In genomic region chr3:183951459-183951858, GRCh38 we compare ENCODE assay signal across 28 cellular contexts.
"Had no signal": no experiment of that assay in that cellular context is flagged by ENCODE, and none has a peak within 500 bp of the region (broad histone marks: within the 10 kb centered on the region; RNA-seq: fewer than 3 reads in every experiment).

No MANE protein-coding gene starts in this region.

- H3K9me3 ChIP-seq: adrenal gland, body of pancreas, colonic mucosa, esophagus muscularis mucosa, gastrocnemius medialis had no signal

- H3K4me3 Mint-ChIP-seq: activated CD4-positive, alpha-beta memory T cell treated with anti-CD3 and anti-CD28 coated beads, Interleukin-2, amount 10 ng/mL, durations not matched to agents 7 days and 5 days; activated CD4-positive, alpha-beta T cell treated with anti-CD3 and anti-CD28 coated beads, Interleukin-2, amount 10 ng/mL, durations not matched to agents 7 days and 5 days; activated naive CD4-positive, alpha-beta T cell treated with anti-CD3 and anti-CD28 coated beads for 36 hours; activated naive CD4-positive, alpha-beta T cell treated with anti-CD3 and anti-CD28 coated beads, Interleukin-2, amount 50 U/mL, for 24 hours; activated naive CD8-positive, alpha-beta T cell treated with anti-CD3 and anti-CD28 coated beads for 36 hours; activated naive CD8-positive, alpha-beta T cell treated with anti-CD3 and anti-CD28 coated beads, Interleukin-2, amount 50 U/mL, for 24 hours; activated T-cell treated with anti-CD3 and anti-CD28 coated beads, Interleukin-2, amount 50 U/mL, for 4 hours; activated T-helper 1 cell treated with anti-CD3 and anti-CD28 coated beads, Interleukin-12 subunit alpha, Interleukin-12 subunit beta, Interleukin-2, Interleukin-4 antibody, amounts not matched to agents 30 ng/mL and 10 ng/mL and 1 ng/mL, durations not matched to agents 14 hours and 24 hours and 36 hours; T-helper 17 cell had no signal

- DNase-seq: activated CD4-positive, alpha-beta memory T cell treated with anti-CD3 and anti-CD28 coated beads, Interleukin-2, amount 10 ng/mL, durations not matched to agents 7 days and 5 days; activated CD4-positive, alpha-beta T cell treated with anti-CD3 and anti-CD28 coated beads for 1 hour; activated CD4-positive, alpha-beta T cell treated with anti-CD3 and anti-CD28 coated beads for 4 hours; activated CD4-positive, alpha-beta T cell treated with anti-CD3 and anti-CD28 coated beads, Interleukin-2, amount 10 ng/mL, durations not matched to agents 7 days and 5 days; activated CD4-positive, alpha-beta T cell treated with anti-CD3 and anti-CD28 coated beads, Interleukin-2, amount 50 U/mL, for 4 hours; activated effector memory CD4-positive, alpha-beta T cell treated with anti-CD3 and anti-CD28 coated beads, Interleukin-2, amount 50 U/mL, for 16 hours; activated naive CD4-positive, alpha-beta T cell treated with anti-CD3 and anti-CD28 coated beads for 36 hours; activated naive CD8-positive, alpha-beta T cell treated with anti-CD3 and anti-CD28 coated beads for 36 hours; activated naive CD8-positive, alpha-beta T cell treated with anti-CD3 and anti-CD28 coated beads, Interleukin-2, amount 50 U/mL, for 24 hours; activated T-cell treated with anti-CD3 and anti-CD28 coated beads, Interleukin-2, amount 50 U/mL, for 4 hours; adrenal gland; amygdala; aorta; body of pancreas; central memory CD4-positive, alpha-beta T cell; cerebellar nuclear complex; colonic mucosa; effector CD8-positive, alpha-beta T cell; foreskin keratinocyte; gastrocnemius medialis; glutamatergic neuron; T-helper 1 cell; T-helper 17 cell had no signal

- H3K27me3 ChIP-seq: adrenal gland, body of pancreas, cardiac muscle cell, colonic mucosa, esophagus muscularis mucosa, foreskin keratinocyte, gastrocnemius medialis had no signal

- H3K4me1 ChIP-seq: adrenal gland, body of pancreas, colonic mucosa, esophagus muscularis mucosa, foreskin keratinocyte, gastrocnemius medialis had no signal

- H3K27ac ChIP-seq: adrenal gland, body of pancreas, cardiac muscle cell, colonic mucosa, esophagus muscularis mucosa, foreskin keratinocyte, gastrocnemius medialis had no signal

- H3K27ac Mint-ChIP-seq: activated CD4-positive, alpha-beta memory T cell treated with anti-CD3 and anti-CD28 coated beads, Interleukin-2, amount 10 ng/mL, durations not matched to agents 7 days and 5 days; activated CD4-positive, alpha-beta T cell treated with anti-CD3 and anti-CD28 coated beads, Interleukin-2, amount 10 ng/mL, durations not matched to agents 7 days and 5 days; activated naive CD4-positive, alpha-beta T cell treated with anti-CD3 and anti-CD28 coated beads for 36 hours; activated naive CD4-positive, alpha-beta T cell treated with anti-CD3 and anti-CD28 coated beads, Interleukin-2, amount 50 U/mL, for 24 hours; activated naive CD8-positive, alpha-beta T cell treated with anti-CD3 and anti-CD28 coated beads for 36 hours; activated naive CD8-positive, alpha-beta T cell treated with anti-CD3 and anti-CD28 coated beads, Interleukin-2, amount 50 U/mL, for 24 hours; activated T-helper 1 cell treated with anti-CD3 and anti-CD28 coated beads, Interleukin-12 subunit alpha, Interleukin-12 subunit beta, Interleukin-2, Interleukin-4 antibody, amounts not matched to agents 30 ng/mL and 10 ng/mL and 1 ng/mL, durations not matched to agents 14 hours and 24 hours and 36 hours; activated T-helper 2 cell treated with anti-CD3 and anti-CD28 coated beads, Interferon-gamma antibody, Interleukin-2, Interleukin-4, amounts not matched to agents 10 μg/mL and 5 μg/mL and 100 μg/mL, durations not matched to agents 14 hours and 24 hours and 36 hours; T-helper 17 cell had no signal

- H3K27me3 Mint-ChIP-seq: activated CD4-positive, alpha-beta memory T cell treated with anti-CD3 and anti-CD28 coated beads, Interleukin-2, amount 10 ng/mL, durations not matched to agents 7 days and 5 days; activated CD4-positive, alpha-beta T cell treated with anti-CD3 and anti-CD28 coated beads, Interleukin-2, amount 10 ng/mL, durations not matched to agents 7 days and 5 days; activated naive CD4-positive, alpha-beta T cell treated with anti-CD3 and anti-CD28 coated beads, Interleukin-2, amount 50 U/mL, for 24 hours; activated naive CD8-positive, alpha-beta T cell treated with anti-CD3 and anti-CD28 coated beads for 36 hours; activated naive CD8-positive, alpha-beta T cell treated with anti-CD3 and anti-CD28 coated beads, Interleukin-2, amount 50 U/mL, for 24 hours; T-helper 17 cell had no signal

- ATAC-seq: activated naive CD8-positive, alpha-beta T cell treated with anti-CD3 and anti-CD28 coated beads, Interleukin-2, amount 50 U/mL, for 24 hours; activated T-cell treated with anti-CD3 and anti-CD28 coated beads, Interleukin-2, amount 50 U/mL, for 4 hours; body of pancreas; foreskin keratinocyte; gastrocnemius medialis; T-helper 17 cell had no signal

- H3K36me3 ChIP-seq: colonic mucosa had no signal

- H3K4me3 ChIP-seq: adrenal gland, body of pancreas, cardiac muscle cell, colonic mucosa, esophagus muscularis mucosa, gastrocnemius medialis had no signal

- H3K9me3 Mint-ChIP-seq: activated CD4-positive, alpha-beta T cell treated with anti-CD3 and anti-CD28 coated beads, Interleukin-2, amount 10 ng/mL, durations not matched to agents 7 days and 5 days; activated naive CD4-positive, alpha-beta T cell treated with anti-CD3 and anti-CD28 coated beads for 36 hours; activated naive CD4-positive, alpha-beta T cell treated with anti-CD3 and anti-CD28 coated beads, Interleukin-2, amount 50 U/mL, for 24 hours; activated naive CD8-positive, alpha-beta T cell treated with anti-CD3 and anti-CD28 coated beads for 36 hours; activated naive CD8-positive, alpha-beta T cell treated with anti-CD3 and anti-CD28 coated beads, Interleukin-2, amount 50 U/mL, for 24 hours; activated T-cell treated with anti-CD3 and anti-CD28 coated beads, Interleukin-2, amount 50 U/mL, for 4 hours; activated T-helper 1 cell treated with anti-CD3 and anti-CD28 coated beads, Interleukin-12 subunit alpha, Interleukin-12 subunit beta, Interleukin-2, Interleukin-4 antibody, amounts not matched to agents 30 ng/mL and 10 ng/mL and 1 ng/mL, durations not matched to agents 14 hours and 24 hours and 36 hours; activated T-helper 2 cell treated with anti-CD3 and anti-CD28 coated beads, Interferon-gamma antibody, Interleukin-2, Interleukin-4, amounts not matched to agents 10 μg/mL and 5 μg/mL and 100 μg/mL, durations not matched to agents 14 hours and 24 hours and 36 hours had no signal

- H3K4me1 Mint-ChIP-seq: activated CD4-positive, alpha-beta memory T cell treated with anti-CD3 and anti-CD28 coated beads, Interleukin-2, amount 10 ng/mL, durations not matched to agents 7 days and 5 days; activated CD4-positive, alpha-beta T cell treated with anti-CD3 and anti-CD28 coated beads, Interleukin-2, amount 10 ng/mL, durations not matched to agents 7 days and 5 days; activated naive CD4-positive, alpha-beta T cell treated with anti-CD3 and anti-CD28 coated beads, Interleukin-2, amount 50 U/mL, for 24 hours; activated naive CD8-positive, alpha-beta T cell treated with anti-CD3 and anti-CD28 coated beads for 36 hours; activated naive CD8-positive, alpha-beta T cell treated with anti-CD3 and anti-CD28 coated beads, Interleukin-2, amount 50 U/mL, for 24 hours; T-helper 17 cell had no signal
